Comparison of ENCODE assay signal across 21 cellular contexts in genomic region chr3:33023176-33024136, GRCh38.
DNase-seq lines count a peak whose midpoint lies in the region; ATAC-seq, FAIRE-seq and TF ChIP-seq lines count a peak whose summit lies in the region.
"Had no signal": no experiment of that assay in that cellular context is flagged by ENCODE, and none has a peak within 500 bp of the region (broad histone marks: within the 10 kb centered on the region; RNA-seq: fewer than 3 reads in every experiment).

No MANE protein-coding gene starts in this region.

- H3K36me3 Mint-ChIP-seq in CD4-positive, alpha-beta T cell (ENCODE audit: low read depth): peaks cover 51% of the 10 kb centered on the region
- peaks cover 30% of the 10 kb centered on the region for H3K36me3 Mint-ChIP-seq in activated T-helper 1 cell treated with anti-CD3 and anti-CD28 coated beads, Interleukin-12 subunit alpha, Interleukin-12 subunit beta, Interleukin-2, Interleukin-4 antibody, amounts not matched to agents 30 ng/mL and 10 ng/mL and 1 ng/mL, durations not matched to agents 14 hours and 24 hours and 36 hours (ENCODE audit: low read depth)

- no peaks in the 10 kb centered on the region for H3K9me3 Mint-ChIP-seq in CD4-positive, alpha-beta T cell
- H3K9me3 Mint-ChIP-seq in activated T-helper 1 cell treated with anti-CD3 and anti-CD28 coated beads, Interleukin-12 subunit alpha, Interleukin-12 subunit beta, Interleukin-2, Interleukin-4 antibody, amounts not matched to agents 30 ng/mL and 10 ng/mL and 1 ng/mL, durations not matched to agents 14 hours and 24 hours and 36 hours: no peaks in the 10 kb centered on the region

- no peaks in the 10 kb centered on the region for H3K27me3 Mint-ChIP-seq in CD4-positive, alpha-beta T cell
- peaks cover 1% of the 10 kb centered on the region for H3K27me3 Mint-ChIP-seq in activated T-helper 1 cell treated with anti-CD3 and anti-CD28 coated beads, Interleukin-12 subunit alpha, Interleukin-12 subunit beta, Interleukin-2, Interleukin-4 antibody, amounts not matched to agents 30 ng/mL and 10 ng/mL and 1 ng/mL, durations not matched to agents 14 hours and 24 hours and 36 hours (ENCODE audit: insufficient read depth)

- peak; percentile 33 for FAIRE-seq in GM12892 (lab: Jason Lieb, UNC)
- FAIRE-seq: astrocyte, colon, pancreas had no signal

- peaks cover 63% of the 10 kb centered on the region for H3K4me1 Mint-ChIP-seq in CD4-positive, alpha-beta T cell (ENCODE audit: low read depth)
- H3K4me1 Mint-ChIP-seq in activated T-helper 1 cell treated with anti-CD3 and anti-CD28 coated beads, Interleukin-12 subunit alpha, Interleukin-12 subunit beta, Interleukin-2, Interleukin-4 antibody, amounts not matched to agents 30 ng/mL and 10 ng/mL and 1 ng/mL, durations not matched to agents 14 hours and 24 hours and 36 hours (ENCODE audit: low read depth): peaks cover 56% of the 10 kb centered on the region

- H3K4me3 Mint-ChIP-seq in CD4-positive, alpha-beta T cell: peak overlapping the region; percentile 56
- peak overlapping the region; percentile 28 for H3K4me3 Mint-ChIP-seq in activated T-helper 1 cell treated with anti-CD3 and anti-CD28 coated beads, Interleukin-12 subunit alpha, Interleukin-12 subunit beta, Interleukin-2, Interleukin-4 antibody, amounts not matched to agents 30 ng/mL and 10 ng/mL and 1 ng/mL, durations not matched to agents 14 hours and 24 hours and 36 hours

- no peak overlapping the region for H3K27ac ChIP-seq in CD4-positive, alpha-beta T cell (ENCODE audit: low read depth, low read length)
- H3K27ac ChIP-seq in SJCRH30: no peak overlapping the region
- H3K27ac ChIP-seq: epithelial cell of prostate, pancreas, RWPE1, transverse colon, VCaP had no signal

- ATAC-seq in CD4-positive, alpha-beta T cell (ENCODE audit: poor library complexity): peak; percentile 93
- ATAC-seq in HG02852 (IDR thresholded peaks at IDR 0.05; ENCODE audit: unreplicated experiment): no peak
- ATAC-seq: pancreas had no signal

- TF ChIP-seq CTCF in CD4-positive, alpha-beta T cell (IDR thresholded peaks at IDR 0.05): peak; percentile 23

- no peaks in the 10 kb centered on the region for H3K9me3 ChIP-seq in CD4-positive, alpha-beta T cell (ENCODE audit: control insufficient read depth, low read length)
- no peaks in the 10 kb centered on the region for H3K9me3 ChIP-seq in SJCRH30 (replicated peaks)
- H3K9me3 ChIP-seq: pancreas, transverse colon had no signal

- H3K4me1 ChIP-seq in SJCRH30: peaks cover 10% of the 10 kb centered on the region
- H3K4me1 ChIP-seq: pancreas, transverse colon had no signal

- no peak overlapping the region for H3K4me3 ChIP-seq in SJCRH30
- H3K4me3 ChIP-seq: pancreas, transverse colon had no signal

- POLR2A ChIA-PET in CD4-positive, alpha-beta T cell (lab: Charles Lee): interaction anchor here (0.6 to 2.5 kb wide), 8 partner anchors 15 to 68 kb away, joined by 3 to 9 read pairs (median 4); no protein-coding TSS in a partner anchor

- CTCF ChIA-PET in CD4-positive, alpha-beta T cell (lab: Charles Lee): interaction anchor here (0.7 to 1.8 kb wide), 8 partner anchors 15 to 76 kb away, joined by 3 to 5 read pairs (median 4); partner anchors contain the start of gene CCR4

- no peak for DNase-seq in CD4-positive, alpha-beta T cell
- DNase-seq in GM12892 (ENCODE audit: insufficient read length): no peak
- no peak for DNase-seq in activated T-helper 1 cell treated with anti-CD3 and anti-CD28 coated beads, Interleukin-12 subunit alpha, Interleukin-12 subunit beta, Interleukin-2, Interleukin-4 antibody, amounts not matched to agents 30 ng/mL and 10 ng/mL and 1 ng/mL, durations not matched to agents 14 hours and 24 hours and 36 hours (ENCODE audit: low spot score)
- DNase-seq in left kidney (ENCODE audit: low read depth, low spot score): peak; percentile 6
- no peak for DNase-seq in SJCRH30
- DNase-seq in stimulated activated CD4-positive, alpha-beta T cell treated with anti-CD3 and anti-CD28 coated beads, Interleukin-1b, Interleukin-23, amount 100 ng/mL, for 48 hours: no peak
- no peak for DNase-seq in amniotic stem cell (lab: John Stamatoyannopoulos, UW)
- DNase-seq: AML-193; NCI-H1105; NCI-H2171; NCI-H774; pancreas; stimulated activated CD4-positive, alpha-beta T cell treated with anti-CD3 and anti-CD28 coated beads, Interleukin-4, amount 100 ng/mL, for 1 hour; stimulated activated CD8-positive, alpha-beta memory T cell treated with anti-CD3 and anti-CD28 coated beads, Interleukin-4, amount 100 ng/mL, for 48 hours; transverse colon had no signal

- no peaks in the 10 kb centered on the region; the same call in 1 of the 2 replicates for H3K36me3 ChIP-seq in SJCRH30

- no peak for TF ChIP-seq POLR2A in GM12892 (IDR thresholded peaks at IDR 0.05; ENCODE audit: low read depth, low read length)

- intact Hi-C loops in CD4-positive, alpha-beta T cell (cut with DNase I, micrococcal nuclease): loop anchor here in 1 of 2 experiments (1.0 to 2.0 kb wide), 3 partner anchors 40 to 71 kb away; no protein-coding TSS in a partner anchor
- intact Hi-C loops in activated T-helper 1 cell treated with anti-CD3 and anti-CD28 coated beads, Interleukin-12 subunit alpha, Interleukin-12 subunit beta, Interleukin-2, Interleukin-4 antibody, amounts not matched to agents 30 ng/mL and 10 ng/mL and 1 ng/mL, durations not matched to agents 14 hours and 24 hours and 36 hours (cut with micrococcal nuclease): loop anchor here (1.0 kb wide), 12 partner anchors 16 to 417 kb away; partner anchors contain the start of genes CCR4, CNOT10, GLB1 and TMPPE

- H3K27me3 ChIP-seq in CD4-positive, alpha-beta T cell (ENCODE audit: control insufficient read depth, insufficient read depth, low read length): no peaks in the 10 kb centered on the region
- no peaks in the 10 kb centered on the region for H3K27me3 ChIP-seq in SJCRH30
- H3K27me3 ChIP-seq: pancreas, transverse colon had no signal

- H3K27ac Mint-ChIP-seq in CD4-positive, alpha-beta T cell: peak overlapping the region; percentile 91
- H3K27ac Mint-ChIP-seq in activated T-helper 1 cell treated with anti-CD3 and anti-CD28 coated beads, Interleukin-12 subunit alpha, Interleukin-12 subunit beta, Interleukin-2, Interleukin-4 antibody, amounts not matched to agents 30 ng/mL and 10 ng/mL and 1 ng/mL, durations not matched to agents 14 hours and 24 hours and 36 hours: peak overlapping the region; percentile 94
